29 cellular contexts compared by ENCODE assay signal in genomic region chr2:135076556-135076955, GRCh38. TPM values are rescaled to one million over a fixed set of nuclear protein-coding genes. Genes with fewer than 3 reads are reported as not detected.
DNase-seq lines count a peak whose midpoint lies in the region; ATAC-seq, FAIRE-seq and TF ChIP-seq lines count a peak whose summit lies in the region.
"Had no signal": no experiment of that assay in that cellular context is flagged by ENCODE, and none has a peak within 500 bp of the region (broad histone marks: within the 10 kb centered on the region; RNA-seq: fewer than 3 reads in every experiment).

No MANE protein-coding gene starts in this region.

- in situ Hi-C loops in HepG2 (cut with HindIII; ENCODE audit: extremely low pct_ligation_motif_present, low pct_unique_long_range_greater_than_20kb), result no loop called here

- peak; percentile 32 for FAIRE-seq in HepG2 (lab: Jason Lieb, UNC)
- FAIRE-seq: A549, GM12878, GM12892, GM18507, GM19239 had no signal

- CTCF ChIA-PET in HepG2 (lab: Yijun Ruan, JAX; ENCODE audit: low intra/inter-chr PET ratio, low total read pairs), result no interaction called here

- TF ChIP-seq CTCF in HepG2 (CRISPR knock-in tag; IDR thresholded peaks at IDR 0.05), result no peak
- TF ChIP-seq CTCF in right lobe of liver (IDR thresholded peaks at IDR 0.05), result no peak

- peaks cover under 1% of the 10 kb centered on the region for H3K79me2 ChIP-seq in HepG2 (ENCODE audit: insufficient read depth, low read length)

- H3K9me3 ChIP-seq in HepG2 (ENCODE audit: low read length) (peaks cover 18% of the 10 kb centered on the region), right lobe of liver (peaks cover 0 to 5% (median 0%) of the 10 kb centered on the region in 4 donors), T-helper 17 cell (ENCODE audit: control insufficient read depth, low read length, poor library complexity, severe bottlenecking) (no peaks in the 10 kb centered on the region)

- no peak overlapping the region for H3K4me3 Mint-ChIP-seq in T-helper 17 cell
- H3K4me3 Mint-ChIP-seq: B cell; CD4-positive, alpha-beta T cell; CD8-positive, alpha-beta T cell had no signal

- H3K36me3 Mint-ChIP-seq in T-helper 17 cell (ENCODE audit: low read depth), result peaks cover 8% of the 10 kb centered on the region

- H2AFZ ChIP-seq in HepG2 (ENCODE audit: low read length), result no peak overlapping the region

- H3K27me3 ChIP-seq in HepG2 (ENCODE audit: control insufficient read depth in 1 of 2, insufficient read depth in 2 of 2, low read length in 2 of 2), result no peaks in the 10 kb centered on the region
- H3K27me3 ChIP-seq in right lobe of liver, result no peaks in the 10 kb centered on the region
- H3K27me3 ChIP-seq: BLaER1 treated with 17β-estradiol and CSF1 and Interleukin-3, amounts not matched to agents 10 nM and 100 nM had no signal

- DNase-seq in HepG2 (ENCODE audit: low spot score) (no peak), right lobe of liver (no peak), T-helper 17 cell (no peak)
- no peak for DNase-seq in activated CD4-positive, alpha-beta T cell treated with anti-CD3 and anti-CD28 coated beads for 1 hour
- DNase-seq: AML-193; CD4-positive, alpha-beta T cell; CD8-positive, alpha-beta T cell; COR-L47; DMS 273 treated with DMSO at 0.1 percent for 48 hours; DMS153; DMS53; DMS79; DND-41; EL; GDM1 had no signal

- H3K27me3 Mint-ChIP-seq in T-helper 17 cell, result no peaks in the 10 kb centered on the region
- H3K27me3 Mint-ChIP-seq: B cell; CD4-positive, alpha-beta T cell had no signal

- H3K4me1 Mint-ChIP-seq in T-helper 17 cell, result peaks cover 18% of the 10 kb centered on the region

- over 99% methylated on average over 2 of the region's 2 CpGs for WGBS in HepG2 (ENCODE audit: low lambda C conversion rate)
- 96% methylated on average over 2 of the region's 2 CpGs for WGBS in right lobe of liver (ENCODE audit: insufficient coverage, low coverage, low lambda C conversion rate, missing lambda C conversion rate)

- peak overlapping the region; percentile 67 for H3K27ac Mint-ChIP-seq in T-helper 17 cell
- H3K27ac Mint-ChIP-seq: CD4-positive, alpha-beta T cell; CD8-positive, alpha-beta T cell had no signal

- ATAC-seq in HepG2, result no peak
- no peak for ATAC-seq in right lobe of liver
- no peak for ATAC-seq in T-helper 17 cell
- no peak for ATAC-seq in GM18517 (IDR thresholded peaks at IDR 0.05; ENCODE audit: unreplicated experiment)
- ATAC-seq: A549; CD8-positive, alpha-beta T cell; GM12878 had no signal

- H4K20me1 ChIP-seq in HepG2 (ENCODE audit: insufficient read depth, low read length), result no peaks in the 10 kb centered on the region

- TF ChIP-seq POLR2A in HepG2 (IDR thresholded peaks at IDR 0.05; ENCODE audit: insufficient read depth in 1 of 2, low read depth in 2 of 2, low read length in 2 of 2) (no peak), right lobe of liver (IDR thresholded peaks at IDR 0.05) (no peak)

- POLR2A ChIA-PET in HepG2 (lab: Yijun Ruan, JAX), result no interaction called here

- no peak overlapping the region for H3K27ac ChIP-seq in HepG2 (ENCODE audit: extremely low read length, insufficient read depth, low read length)
- no peak overlapping the region for H3K27ac ChIP-seq in right lobe of liver
- H3K27ac ChIP-seq: 22Rv1; A549; BLaER1 treated with 17β-estradiol and CSF1 and Interleukin-3, amounts not matched to agents 10 nM and 100 nM; C4-2B had no signal

- H3K36me3 ChIP-seq in HepG2 (replicated peaks in 1 of 2; ENCODE audit: control insufficient read depth in 1 of 2, insufficient read depth in 2 of 2, low read length in 2 of 2), result peaks cover 0 to 4% of the 10 kb centered on the region in 2 experiments; a peak in 4 of 5 replicates
- no peaks in the 10 kb centered on the region for H3K36me3 ChIP-seq in right lobe of liver

- intact Hi-C loops in HepG2 (cut with micrococcal nuclease; ENCODE audit: unreplicated experiment) (no loop called here), right lobe of liver (cut with DNase I) (no loop called here)

- TF ChIP-seq EP300 in HepG2 (IDR thresholded peaks at IDR 0.05; ENCODE audit: low read depth in 2 of 2, low read length in 2 of 2) (no peak), HepG2 (CRISPR knock-in tag; IDR thresholded peaks at IDR 0.05; ENCODE audit: borderline replicate concordance) (no peak)

- BruUV-seq in HepG2 (replicated peaks; lab: Mats Ljungman, UMichigan), result no TSS peak

- H3K4me3 ChIP-seq in HepG2 (replicated peaks in 1 of 3; ENCODE audit: insufficient read depth in 1 of 3, low read depth in 2 of 3, low read length in 3 of 3), result no peak overlapping the region
- H3K4me3 ChIP-seq in right lobe of liver, result no peak overlapping the region
- H3K4me3 ChIP-seq: A549; BLaER1 treated with 17β-estradiol and CSF1 and Interleukin-3, amounts not matched to agents 10 nM and 100 nM; GM12878 had no signal

- H3K9ac ChIP-seq in HepG2 (ENCODE audit: insufficient read depth, low read depth, low read length), result no peak overlapping the region
- H3K9ac ChIP-seq: BLaER1 treated with 17β-estradiol and CSF1 and Interleukin-3, amounts not matched to agents 10 nM and 100 nM had no signal

- H3K4me2 ChIP-seq in HepG2 (ENCODE audit: low read depth, low read length), result no peak overlapping the region
- H3K4me2 ChIP-seq: A549; BLaER1 treated with 17β-estradiol and CSF1 and Interleukin-3, amounts not matched to agents 10 nM and 100 nM had no signal

- H3K4me1 ChIP-seq in HepG2 (ENCODE audit: insufficient read depth, low read length), result no peaks in the 10 kb centered on the region
- no peaks in the 10 kb centered on the region for H3K4me1 ChIP-seq in right lobe of liver
- H3K4me1 ChIP-seq: A549; BLaER1 treated with 17β-estradiol and CSF1 and Interleukin-3, amounts not matched to agents 10 nM and 100 nM had no signal

- TF ChIP-seq RAD21 in HepG2 (CRISPR knock-in tag; IDR thresholded peaks at IDR 0.05), result no peak

TF ChIP-seq in HepG2, 621 proteins besides CTCF, POLR2A, EP300 and RAD21:
- TF ChIP-seq NCOR1 (IDR thresholded peaks at IDR 0.05; ENCODE audit: borderline replicate concordance, low read length) (no peak), CEBPB (IDR thresholded peaks at IDR 0.05; ENCODE audit: borderline replicate concordance, low read depth, low read length) (peak; percentile 64)

RNA-seq across cellular contexts. Expression of gene RAB3GAP1, which starts 24.5 kb away (rescaled TPM):
- total RNA-seq in HepG2 (2016; rRNA removed; fragmentation: Illumina TruSeq; extraction: Trizol) (48.8 and 61.5 TPM in 2 replicates), right lobe of liver (10 to 100 TPM; 13.9 to 17.8 (median 15.9) TPM), T-helper 17 cell (10 to 100 TPM; 32.8 to 43.8 TPM)
- 10.1 and 10.4 TPM in 2 replicates for total RNA-seq in HepG2 (2016; cell fraction: cytosol; rRNA removed; fragmentation: Illumina TruSeq; extraction: Trizol; ENCODE audit: low read depth)
- total RNA-seq in HepG2 (2016; cell fraction: insoluble cytoplasmic fraction; rRNA removed; fragmentation: Illumina TruSeq; extraction: Trizol), result 45.4 and 58.4 TPM in 2 replicates
- 12.2 and 13.5 TPM in 2 replicates for total RNA-seq in HepG2 (2016; cell fraction: membrane; rRNA removed; fragmentation: Illumina TruSeq; extraction: Trizol)
- total RNA-seq in HepG2 (2016; cell fraction: nucleus; rRNA removed; fragmentation: Illumina TruSeq; extraction: Trizol), result 54.7 and 54.9 TPM in 2 replicates
- polyA plus RNA-seq in HepG2 (2011; rRNA removed), result 15.2 and 16.7 TPM in 2 replicates
- polyA plus RNA-seq in HepG2 (2011; cell fraction: cytosol; rRNA removed), result 8.9 and 14.0 TPM in 2 replicates
- polyA plus RNA-seq in HepG2 (2011; cell fraction: nucleus; rRNA removed), result 10.0 and 18.3 TPM in 2 replicates
- polyA plus RNA-seq in HepG2 (2012), result 40.0 and 40.4 TPM in 2 replicates
- 2.7 and 3.5 TPM in 2 replicates for polyA plus RNA-seq in HepG2 (2016; cell fraction: cytosol; fragmentation: Illumina TruSeq; extraction: Trizol; ENCODE audit: low read depth)
- polyA plus RNA-seq in HepG2 (2016; cell fraction: insoluble cytoplasmic fraction; fragmentation: Illumina TruSeq; extraction: Trizol; ENCODE audit: low read depth), result 35.7 and 42.8 TPM in 2 replicates
- polyA plus RNA-seq in HepG2 (2016; cell fraction: membrane; fragmentation: Illumina TruSeq; extraction: Trizol; ENCODE audit: low read depth), result 5.6 and 6.4 TPM in 2 replicates
- 40.5 and 41.0 TPM in 2 replicates for polyA plus RNA-seq in HepG2 (2016; cell fraction: nucleus; fragmentation: Illumina TruSeq; extraction: Trizol; ENCODE audit: insufficient read depth, low read depth)
- 10.6 and 21.9 TPM in 2 replicates for polyA minus RNA-seq in HepG2 (2011; rRNA and poly(A)+ RNA removed; ENCODE audit: low replicate concordance)
- polyA minus RNA-seq in HepG2 (2011; cell fraction: cytosol; rRNA and poly(A)+ RNA removed), result 28.9 and 29.0 TPM in 2 replicates
- 76.7 and 89.1 TPM in 2 replicates for polyA minus RNA-seq in HepG2 (2011; cell fraction: nucleus; rRNA and poly(A)+ RNA removed)

RNA-seq across cellular contexts. Expression of gene MAP3K19, which starts 29.3 kb away (rescaled TPM):
- not detected in 2 replicates for total RNA-seq in HepG2 (2016; rRNA removed; fragmentation: Illumina TruSeq; extraction: Trizol)
- total RNA-seq in HepG2 (2016; cell fraction: cytosol; rRNA removed; fragmentation: Illumina TruSeq; extraction: Trizol; ENCODE audit: low read depth), result not detected in 2 replicates
- total RNA-seq in HepG2 (2016; cell fraction: insoluble cytoplasmic fraction; rRNA removed; fragmentation: Illumina TruSeq; extraction: Trizol), result not detected in 2 replicates
- total RNA-seq in HepG2 (2016; cell fraction: membrane; rRNA removed; fragmentation: Illumina TruSeq; extraction: Trizol), result not detected in 2 replicates
- total RNA-seq in HepG2 (2016; cell fraction: nucleus; rRNA removed; fragmentation: Illumina TruSeq; extraction: Trizol), result not detected in 2 replicates
- polyA plus RNA-seq in HepG2 (2011; rRNA removed), result not detected in 2 replicates
- polyA plus RNA-seq in HepG2 (2011; cell fraction: cytosol; rRNA removed), result not detected in 2 replicates
- not detected in 2 replicates for polyA plus RNA-seq in HepG2 (2011; cell fraction: nucleus; rRNA removed)
- polyA plus RNA-seq in HepG2 (2012), result not detected in 2 replicates
- polyA plus RNA-seq in HepG2 (2016; cell fraction: cytosol; fragmentation: Illumina TruSeq; extraction: Trizol; ENCODE audit: low read depth), result not detected in 2 replicates
- polyA plus RNA-seq in HepG2 (2016; cell fraction: insoluble cytoplasmic fraction; fragmentation: Illumina TruSeq; extraction: Trizol; ENCODE audit: low read depth), result not detected in 2 replicates
- not detected in 2 replicates for polyA plus RNA-seq in HepG2 (2016; cell fraction: membrane; fragmentation: Illumina TruSeq; extraction: Trizol; ENCODE audit: low read depth)
- not detected in 2 replicates for polyA plus RNA-seq in HepG2 (2016; cell fraction: nucleus; fragmentation: Illumina TruSeq; extraction: Trizol; ENCODE audit: insufficient read depth, low read depth)
- not detected in 2 replicates for polyA minus RNA-seq in HepG2 (2011; rRNA and poly(A)+ RNA removed; ENCODE audit: low replicate concordance)
- polyA minus RNA-seq in HepG2 (2011; cell fraction: cytosol; rRNA and poly(A)+ RNA removed), result not detected in 2 replicates
- polyA minus RNA-seq in HepG2 (2011; cell fraction: nucleus; rRNA and poly(A)+ RNA removed), result not detected in 2 replicates
- not detected for total RNA-seq in right lobe of liver
- not detected for total RNA-seq in T-helper 17 cell
- total RNA-seq: A172; B cell; CD4-positive, alpha-beta T cell; CD8-positive, alpha-beta T cell; Daoy; G401; GM12878 had no signal
- polyA plus RNA-seq: A549, BJ had no signal
